ENCODE assay signal across 8 cellular contexts in the genomic region with DNA sequence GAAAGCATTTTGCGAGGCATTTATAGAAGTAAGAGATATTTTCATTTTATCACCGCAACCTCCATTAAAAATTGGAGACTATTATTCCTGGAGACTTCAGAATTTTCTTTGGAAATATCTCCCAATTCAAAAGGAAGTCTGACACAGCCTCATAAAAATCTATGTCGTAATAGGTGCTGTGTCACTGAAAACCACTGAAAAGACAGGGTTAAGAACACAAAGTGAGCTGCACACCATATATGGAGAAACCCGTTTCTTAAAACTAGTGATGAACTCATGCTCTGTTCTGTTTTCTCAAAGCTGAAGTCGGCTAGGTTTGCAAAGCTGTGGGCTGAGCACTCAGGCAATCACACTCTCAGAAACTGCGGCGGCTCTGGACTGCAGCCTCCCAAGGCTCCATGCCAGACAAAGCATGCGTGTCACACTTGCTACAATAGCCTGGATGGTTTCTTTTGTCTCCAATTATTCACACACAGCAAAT. TPM values are rescaled to one million over a fixed set of nuclear protein-coding genes. Genes with fewer than 3 reads are reported as not detected.
DNase-seq lines count a peak whose midpoint lies in the region; ATAC-seq and TF ChIP-seq lines count a peak whose summit lies in the region.

Gene GLIPR1, plus strand, starts transcription at position 287 of the 481 bp plus-strand sequence. Its CDS starts 126 bp downstream, at position 413.

- intact Hi-C loops in cardiac septum (cut with DNase I) (loop anchor here (10.0 kb wide), 1 partner anchor 86 kb away; the partner anchor contains the start of gene GLIPR1L2), vagina (cut with DNase I) (no loop called here)

- no peaks in the 10 kb centered on the region for H3K27me3 ChIP-seq in vagina

- no peak for TF ChIP-seq CTCF in vagina (IDR thresholded peaks at IDR 0.05)

- no peaks in the 10 kb centered on the region for H3K9me3 Mint-ChIP-seq in activated naive CD4-positive, alpha-beta T cell treated with anti-CD3 and anti-CD28 coated beads, Interleukin-2, amount 50 U/mL, for 72 hours

- H3K9me3 ChIP-seq in vagina, result no peaks in the 10 kb centered on the region

- H3K4me3 ChIP-seq in vagina, result peak within 1 kb of the TSS; percentile 46 to 47

- H3K27ac ChIP-seq in vagina, result peak within 1 kb of the TSS; percentile 77

- H3K36me3 Mint-ChIP-seq in activated naive CD4-positive, alpha-beta T cell treated with anti-CD3 and anti-CD28 coated beads, Interleukin-2, amount 50 U/mL, for 72 hours, result peaks cover 0 to 7% of the 10 kb centered on the region in 2 donors

- TF ChIP-seq POLR2A in vagina (IDR thresholded peaks at IDR 0.05), result peak in 1 of 2 donors; percentile 52

- peaks cover 32% of the 10 kb centered on the region for H3K4me1 ChIP-seq in vagina

- H3K27ac Mint-ChIP-seq in activated naive CD4-positive, alpha-beta T cell treated with anti-CD3 and anti-CD28 coated beads, Interleukin-2, amount 50 U/mL, for 72 hours, result peak within 1 kb of the TSS; percentile 91 to 97

- DNase-seq in AG08395 (ENCODE audit: low spot score) (peak; percentile 92), SKM-1 (lab: John Stamatoyannopoulos, UW; ENCODE audit: unreplicated experiment) (peak; percentile 62), cardiac septum (ENCODE audit: low spot score) (peak; percentile 80), putamen (ENCODE audit: low spot score) (peak; percentile 43), vagina (ENCODE audit: extremely low spot score in 2 of 2) (peak in 1 of 2 donors; percentile 93)
- DNase-seq in activated naive CD4-positive, alpha-beta T cell treated with anti-CD3 and anti-CD28 coated beads, Interleukin-2, amount 50 U/mL, for 72 hours (ENCODE audit: low spot score in 2 of 2), result peak; percentile 68 to 78

- H3K36me3 ChIP-seq in vagina, result no peaks in the 10 kb centered on the region

- ATAC-seq in GM19324 (IDR thresholded peaks at IDR 0.05; ENCODE audit: low FRiP score, unreplicated experiment), result peak; percentile 90
- ATAC-seq in HG03469 (IDR thresholded peaks at IDR 0.05; ENCODE audit: unreplicated experiment), result peak; percentile 92
- ATAC-seq in activated naive CD4-positive, alpha-beta T cell treated with anti-CD3 and anti-CD28 coated beads, Interleukin-2, amount 50 U/mL, for 72 hours, result peak; percentile 78 to 85

RNA-seq across cellular contexts. Expression of gene GLIPR1, which starts in this region (rescaled TPM):
- 10 to 100 TPM in 1 of 2 donors, 1 to 10 TPM in 1; 3.5 to 10.3 TPM for total RNA-seq in activated naive CD4-positive, alpha-beta T cell treated with anti-CD3 and anti-CD28 coated beads, Interleukin-2, amount 50 U/mL, for 72 hours
- total RNA-seq in cardiac septum (7.8 TPM), vagina (6.6 TPM)
